In the genomic region with DNA sequence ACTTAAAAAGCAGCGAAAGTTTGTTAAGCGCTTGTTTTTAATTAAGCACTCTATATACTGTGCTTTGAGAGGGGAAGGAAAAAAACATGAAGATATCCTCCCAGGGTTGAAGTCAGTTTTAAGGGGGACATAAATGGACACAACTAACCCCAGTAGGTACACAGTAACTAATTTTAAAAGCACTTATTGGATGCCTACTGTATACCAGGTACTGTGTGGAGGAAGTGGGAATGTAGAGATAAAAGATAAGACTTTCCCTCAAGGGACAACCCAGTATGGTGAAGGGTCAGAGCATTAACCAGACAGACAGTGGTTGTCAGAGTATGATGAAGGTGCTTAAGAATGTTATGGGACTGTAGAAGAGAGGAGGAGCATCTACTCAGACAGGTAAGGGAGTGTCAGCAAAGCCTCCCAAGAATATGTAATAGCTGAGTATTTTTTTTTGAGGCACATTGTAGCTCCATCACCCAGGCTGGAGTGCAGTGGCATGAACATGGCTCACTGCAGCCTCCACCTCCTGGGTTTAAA, we compare ENCODE assay signal across 8 cellular contexts. TPM values are rescaled to one million over a fixed set of nuclear protein-coding genes. Genes with fewer than 3 reads are reported as not detected.
DNase-seq lines count a peak whose midpoint lies in the region; ATAC-seq and TF ChIP-seq lines count a peak whose summit lies in the region.

No MANE protein-coding gene starts in this region.

- H2BK120ac ChIP-seq in H9 (ENCODE audit: low read depth, low read length, poor library complexity, severe bottlenecking), result no peak overlapping the region

- H3T11ph ChIP-seq in H9 (ENCODE audit: low read length), result no peak overlapping the region

- peaks cover 17% of the 10 kb centered on the region for H3K79me1 ChIP-seq in H9 (ENCODE audit: insufficient read depth, low read depth, low read length, poor library complexity, severe bottlenecking)

- no peak for TF ChIP-seq CTCF in H9 (conservative IDR thresholded peaks at IDR 0.05)

- H3K36me3 ChIP-seq in skeletal muscle satellite cell (ENCODE audit: insufficient read depth, low read length), result peaks cover 8% of the 10 kb centered on the region

- peaks cover 10% of the 10 kb centered on the region for H3K27me3 Mint-ChIP-seq in H9 (ENCODE audit: low read depth)
- no peaks in the 10 kb centered on the region for H3K27me3 Mint-ChIP-seq in activated CD4-positive, alpha-beta memory T cell treated with anti-CD3 and anti-CD28 coated beads for 36 hours

- no peak for DNase-seq in H9
- no peak for DNase-seq in activated CD4-positive, alpha-beta memory T cell treated with anti-CD3 and anti-CD28 coated beads for 36 hours
- no peak for DNase-seq in right cardiac atrium
- DNase-seq in superior temporal gyrus (ENCODE audit: extremely low spot score), result no peak
- no peak for DNase-seq in NCI-H82 (lab: John Stamatoyannopoulos, UW)

- H3K18ac ChIP-seq in H9 (ENCODE audit: insufficient read length, low read depth, low read length), result no peak overlapping the region

- no peak overlapping the region for H3K23ac ChIP-seq in H9 (ENCODE audit: insufficient read length, low read depth, low read length)

- H3K4me3 ChIP-seq in right cardiac atrium (ENCODE audit: low read length), result peak overlapping the region; percentile 68
- H3K4me3 ChIP-seq in skeletal muscle satellite cell (ENCODE audit: low read length), result peak overlapping the region; percentile 88

- H3K27me3 ChIP-seq in H9 (ENCODE audit: insufficient read depth, low read length), result no peaks in the 10 kb centered on the region
- no peaks in the 10 kb centered on the region for H3K27me3 ChIP-seq in right cardiac atrium (ENCODE audit: control insufficient read depth, insufficient read depth)
- no peaks in the 10 kb centered on the region for H3K27me3 ChIP-seq in skeletal muscle satellite cell (ENCODE audit: control insufficient read depth, insufficient read depth, low read length)

- H3K23me2 ChIP-seq in H9 (ENCODE audit: insufficient read length, low read depth, low read length, poor library complexity, severe bottlenecking), result peaks cover 6% of the 10 kb centered on the region

- H3K36me3 Mint-ChIP-seq in H9 (ENCODE audit: insufficient read depth in 1 of 3, low read depth in 3 of 3), result peaks cover 8 to 16% (median 13%) of the 10 kb centered on the region in 3 experiments
- peaks cover 19% of the 10 kb centered on the region for H3K36me3 Mint-ChIP-seq in activated CD4-positive, alpha-beta memory T cell treated with anti-CD3 and anti-CD28 coated beads for 36 hours

- peaks cover 28% of the 10 kb centered on the region; the same call in 1 of the 2 replicates for H3K79me2 ChIP-seq in H9 (ENCODE audit: insufficient read depth, low read length)

- no peak overlapping the region for H4K5ac ChIP-seq in H9 (ENCODE audit: insufficient read length, low read depth, low read length)

- H3K4me1 Mint-ChIP-seq in H9, result peaks cover 26 to 28% of the 10 kb centered on the region in 2 experiments
- H3K4me1 Mint-ChIP-seq in activated CD4-positive, alpha-beta memory T cell treated with anti-CD3 and anti-CD28 coated beads for 36 hours (ENCODE audit: low read depth), result peaks cover 66% of the 10 kb centered on the region

- H4K8ac ChIP-seq in H9 (replicated peaks; ENCODE audit: insufficient read length, low read depth, low read length), result no peak overlapping the region

- H3K4me1 ChIP-seq in H9 (ENCODE audit: insufficient read depth, low read length) (no peaks in the 10 kb centered on the region), right cardiac atrium (ENCODE audit: control insufficient read depth, insufficient read depth, low read length) (peaks cover 7% of the 10 kb centered on the region), skeletal muscle satellite cell (ENCODE audit: control insufficient read depth, insufficient read depth, low read length) (peaks cover 12% of the 10 kb centered on the region)

- no peak overlapping the region for H3K27ac ChIP-seq in H9 (ENCODE audit: insufficient read length, low read depth, low read length)
- H3K27ac ChIP-seq in right cardiac atrium (ENCODE audit: low read length), result no peak overlapping the region

- WGBS in H9 (ENCODE audit: extremely low coverage, insufficient read length, low lambda C conversion rate), result no CpG with 5 or more reads among the region's 2 CpGs
- WGBS in right cardiac atrium, result 14% methylated on average over 2 of the region's 2 CpGs

- peak overlapping the region; percentile 98 for H3K9ac ChIP-seq in H9 (ENCODE audit: extremely low read depth, insufficient read length, low read length)
- peak overlapping the region; percentile 92 for H3K9ac ChIP-seq in skeletal muscle satellite cell (ENCODE audit: low read depth, low read length)

- H3K4me3 Mint-ChIP-seq in H9, result peak overlapping the region; percentile 99
- H3K4me3 Mint-ChIP-seq in activated CD4-positive, alpha-beta memory T cell treated with anti-CD3 and anti-CD28 coated beads for 36 hours, result peak overlapping the region; percentile 94

- intact Hi-C loops in activated CD4-positive, alpha-beta memory T cell treated with anti-CD3 and anti-CD28 coated beads for 36 hours (cut with micrococcal nuclease), result loop anchor here (5.0 kb wide), 1 partner anchor 110 kb away; no protein-coding TSS in a partner anchor
- intact Hi-C loops in right cardiac atrium (cut with DNase I), result no loop called here

- no peak overlapping the region for H2BK15ac ChIP-seq in H9 (ENCODE audit: low read depth, low read length)

- no peak overlapping the region for H4K91ac ChIP-seq in H9 (ENCODE audit: insufficient read length, low read depth, low read length)

- no peaks in the 10 kb centered on the region for H4K20me1 ChIP-seq in H9 (ENCODE audit: control insufficient read depth, insufficient read depth, insufficient read length)

- H3K4ac ChIP-seq in H9 (ENCODE audit: low read depth, low read length), result no peak overlapping the region

- H2BK12ac ChIP-seq in H9 (ENCODE audit: insufficient read length, low read depth, low read length), result no peak overlapping the region

- no peak overlapping the region for H2BK20ac ChIP-seq in H9 (ENCODE audit: low read depth, low read length, poor library complexity, severe bottlenecking)

- H3K4me2 ChIP-seq in H9 (ENCODE audit: insufficient read depth, insufficient read length, low read length) (peak overlapping the region; percentile 84), skeletal muscle satellite cell (ENCODE audit: low read length) (peak overlapping the region; percentile 95)

- no peak overlapping the region for H2AFZ ChIP-seq in H9 (ENCODE audit: low read length)

- H3K9me3 ChIP-seq in H9 (ENCODE audit: control insufficient read depth, low read depth, low read length) (no peaks in the 10 kb centered on the region), right cardiac atrium (ENCODE audit: control insufficient read depth, low read length) (no peaks in the 10 kb centered on the region), skeletal muscle satellite cell (replicated peaks; ENCODE audit: low read length) (no peaks in the 10 kb centered on the region)

- no peak overlapping the region for H2AK5ac ChIP-seq in H9 (ENCODE audit: insufficient read length, low read length)

- no peaks in the 10 kb centered on the region; a peak in 1 of 5 replicates for H3K9me3 Mint-ChIP-seq in H9
- H3K9me3 Mint-ChIP-seq in activated CD4-positive, alpha-beta memory T cell treated with anti-CD3 and anti-CD28 coated beads for 36 hours, result no peaks in the 10 kb centered on the region

- H3K27ac Mint-ChIP-seq in H9, result peak overlapping the region; percentile 98 to 99 (median 98); a peak in 5 of 7 replicates
- H3K27ac Mint-ChIP-seq in activated CD4-positive, alpha-beta memory T cell treated with anti-CD3 and anti-CD28 coated beads for 36 hours, result peak overlapping the region; percentile 94

- no peak overlapping the region for H3K14ac ChIP-seq in H9 (ENCODE audit: insufficient read depth, low read length)

- POLR2A ChIA-PET in activated CD4-positive, alpha-beta memory T cell treated with anti-CD3 and anti-CD28 coated beads for 36 hours (lab: Charles Lee), result no interaction called here

- H3K56ac ChIP-seq in H9 (ENCODE audit: insufficient read length, low read depth, low read length), result no peak overlapping the region

- CTCF ChIA-PET in activated CD4-positive, alpha-beta memory T cell treated with anti-CD3 and anti-CD28 coated beads for 36 hours (lab: Charles Lee), result no interaction called here

- H2BK5ac ChIP-seq in H9 (ENCODE audit: insufficient read length, low read length), result no peak overlapping the region

- ATAC-seq in right cardiac atrium (no peak), HG03460 (IDR thresholded peaks at IDR 0.05; ENCODE audit: unreplicated experiment) (no peak), HG02642 (IDR thresholded peaks at IDR 0.05; ENCODE audit: poor library complexity, unreplicated experiment) (no peak)

RNA-seq across cellular contexts. Expression of gene ABCF1, which starts 0.9 kb away (rescaled TPM):
- total RNA-seq in H9 (2021), result 118 TPM in 2 replicates
- total RNA-seq in activated CD4-positive, alpha-beta memory T cell treated with anti-CD3 and anti-CD28 coated beads for 36 hours, result 10 to 100 TPM; 87.0 to 87.1 TPM
- 10 to 100 TPM; 36.7 to 40.7 (median 39.2) TPM for total RNA-seq in right cardiac atrium
- 26.8 TPM for polyA plus RNA-seq in right cardiac atrium
- 34.5 and 34.7 TPM in 2 replicates for total RNA-seq in skeletal muscle satellite cell (2012; rRNA removed)

RNA-seq across cellular contexts. Expression of gene PRR3, which starts 15.0 kb away (rescaled TPM):
- total RNA-seq in H9 (2021) (15.8 and 17.0 TPM in 2 replicates), right cardiac atrium (1 to 10 TPM; 4.4 to 5.7 (median 4.9) TPM)
- total RNA-seq in activated CD4-positive, alpha-beta memory T cell treated with anti-CD3 and anti-CD28 coated beads for 36 hours, result 10 to 100 TPM; 22.4 to 22.6 TPM
- 4.2 TPM for polyA plus RNA-seq in right cardiac atrium
- 3.9 and 10.4 TPM in 2 replicates for total RNA-seq in skeletal muscle satellite cell (2012; rRNA removed)

RNA-seq across cellular contexts. Expression of gene GNL1, which starts 15.9 kb away (rescaled TPM):
- total RNA-seq in H9 (2021) (79.7 and 83.5 TPM in 2 replicates), right cardiac atrium (10 to 100 TPM; 22.7 to 33.7 (median 24.8) TPM)
- 10 to 100 TPM; 94.0 to 95.8 TPM for total RNA-seq in activated CD4-positive, alpha-beta memory T cell treated with anti-CD3 and anti-CD28 coated beads for 36 hours
- 24.2 TPM for polyA plus RNA-seq in right cardiac atrium
- 35.4 and 41.1 TPM in 2 replicates for total RNA-seq in skeletal muscle satellite cell (2012; rRNA removed)

RNA-seq across cellular contexts. Expression of gene PPP1R10, which starts 44.9 kb away (rescaled TPM):
- total RNA-seq in H9 (2021) (123 and 126 TPM in 2 replicates), right cardiac atrium (10 to 100 TPM; 36.5 to 46.6 (median 43.4) TPM)
- total RNA-seq in activated CD4-positive, alpha-beta memory T cell treated with anti-CD3 and anti-CD28 coated beads for 36 hours, result 10 to 100 TPM; 64.5 to 67.4 TPM
- 16.0 TPM for polyA plus RNA-seq in right cardiac atrium
- 32.3 and 33.0 TPM in 2 replicates for total RNA-seq in skeletal muscle satellite cell (2012; rRNA removed)

RNA-seq across cellular contexts. Expression of gene MRPS18B, which starts 45.5 kb away (rescaled TPM):
- 49.7 and 54.0 TPM in 2 replicates for total RNA-seq in H9 (2021)
- total RNA-seq in activated CD4-positive, alpha-beta memory T cell treated with anti-CD3 and anti-CD28 coated beads for 36 hours, result 10 to 100 TPM; 90.9 to 95.3 TPM
- 10 to 100 TPM; 60.2 to 77.5 (median 72.0) TPM for total RNA-seq in right cardiac atrium
- polyA plus RNA-seq in right cardiac atrium, result 97.6 TPM
- 83.7 and 109 TPM in 2 replicates for total RNA-seq in skeletal muscle satellite cell (2012; rRNA removed)
